30 cellular contexts compared by ENCODE assay signal in genomic region chr16:82567203-82567602, GRCh38. TPM values are rescaled to one million over a fixed set of nuclear protein-coding genes. Genes with fewer than 3 reads are reported as not detected.
"Had no signal": no experiment of that assay in that cellular context is flagged by ENCODE, and none has a peak within 500 bp of the region (broad histone marks: within the 10 kb centered on the region; RNA-seq: fewer than 3 reads in every experiment).

No MANE protein-coding gene starts in this region.

- ATAC-seq: activated T-cell treated with anti-CD3 and anti-CD28 coated beads, Interleukin-2, amount 50 U/mL, for 72 hours; activated T-helper 17 cell treated with anti-CD3 and anti-CD28 coated beads, Interleukin-2, amount 50 U/mL, for 72 hours; Panc1 had no signal

- H3K27me3 ChIP-seq: cardiac muscle cell had no signal

- H3K4me3 ChIP-seq: cardiac muscle cell had no signal

- H3K36me3 ChIP-seq: cardiac muscle cell had no signal

- DNase-seq: activated B cell treated with CpG ODN at 0.5 μM for 24 hours; activated CD4-positive, alpha-beta memory T cell treated with anti-CD3 and anti-CD28 coated beads, Interleukin-2, amount 10 ng/mL, durations not matched to agents 7 days and 5 days; activated CD4-positive, alpha-beta T cell treated with anti-CD3 and anti-CD28 coated beads for 4 hours; activated CD4-positive, CD25-positive, alpha-beta regulatory T cell treated with anti-CD3 and anti-CD28 coated beads, Interleukin-2, amount 50 U/mL, for 72 hours; activated effector memory CD4-positive, alpha-beta T cell treated with anti-CD3 and anti-CD28 coated beads, Interleukin-2, amount 50 U/mL, for 16 hours; activated naive CD4-positive, alpha-beta T cell; activated naive CD4-positive, alpha-beta T cell treated with anti-CD3 and anti-CD28 coated beads, Interleukin-2, amount 50 U/mL, for 16 hours; activated naive CD8-positive, alpha-beta T cell treated with anti-CD3 and anti-CD28 coated beads for 36 hours; activated T-cell treated with anti-CD3 and anti-CD28 coated beads, Interleukin-2, amount 50 U/mL, for 1 hour; activated T-cell treated with anti-CD3 and anti-CD28 coated beads, Interleukin-2, amount 50 U/mL, for 72 hours; amniotic stem cell; aorta; KG1; MM.1S; MV-4-11; NCI-H1092; NCI-H1436 treated with DMSO at 0.1 percent for 48 hours; NCI-H1694 treated with DMSO at 0.1 percent for 48 hours; NCI-H2029; NCI-H345; NCI-H524 treated with DMSO at 0.1 percent for 48 hours; SW 1271; T-helper 1 cell; T-helper 2 cell; T-helper 9 cell had no signal

- H3K27ac ChIP-seq: cardiac muscle cell, VCaP had no signal

RNA-seq across cellular contexts. Expression of gene CDH13, which starts 59.6 kb away (rescaled TPM):
- total RNA-seq: activated B cell treated with CpG ODN at 0.5 μM for 24 hours; activated CD4-positive, alpha-beta memory T cell treated with anti-CD3 and anti-CD28 coated beads, Interleukin-2, amount 10 ng/mL, durations not matched to agents 7 days and 5 days; activated CD8-positive, alpha-beta memory T cell treated with anti-CD3 and anti-CD28 coated beads for 36 hours; activated naive CD8-positive, alpha-beta T cell treated with anti-CD3 and anti-CD28 coated beads for 36 hours; activated T-cell treated with anti-CD3 and anti-CD28 coated beads, Interleukin-2, amount 50 U/mL, for 72 hours; activated T-helper 17 cell treated with anti-CD3 and anti-CD28 coated beads, Interleukin-2, amount 50 U/mL, for 72 hours had no signal
